ENCODE assay signal across 8 cellular contexts in the genomic region with DNA sequence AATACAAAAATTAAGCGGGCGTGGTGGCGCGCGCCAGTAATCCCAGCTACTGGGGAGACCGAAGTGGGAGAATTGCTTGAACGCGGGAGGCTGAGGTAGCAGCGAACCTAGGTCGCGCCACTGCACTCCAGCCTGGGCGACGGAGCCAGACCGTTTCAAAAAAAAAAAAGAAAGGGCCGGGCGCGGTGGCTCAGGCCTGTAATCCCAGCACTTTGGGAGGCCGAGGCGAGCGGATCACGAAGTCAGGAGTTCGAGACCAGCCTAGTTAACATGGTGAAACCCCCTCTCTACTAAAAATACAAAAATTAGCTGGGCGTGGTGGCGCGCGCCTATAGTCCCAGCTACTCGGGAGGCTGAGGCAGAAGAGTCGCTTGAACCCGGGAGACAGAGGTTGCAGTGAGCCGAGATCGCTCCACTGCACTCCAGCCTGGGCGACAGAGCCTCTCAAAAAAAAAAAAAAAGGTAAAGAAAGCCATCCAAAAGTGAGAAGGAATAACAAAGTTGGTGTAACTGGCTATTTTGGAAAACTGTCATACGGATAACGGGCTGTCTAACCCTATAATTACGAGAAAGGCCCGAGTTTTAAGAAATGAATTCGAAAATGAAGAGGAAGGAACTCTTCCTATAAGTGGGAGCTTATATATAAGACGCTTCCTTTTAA. TPM values are rescaled to one million over a fixed set of nuclear protein-coding genes. Genes with fewer than 3 reads are reported as not detected.
DNase-seq lines count a peak whose midpoint lies in the region; ATAC-seq, FAIRE-seq and TF ChIP-seq lines count a peak whose summit lies in the region.
"Not testable (repeated sequence)": the region's sequence is repeated elsewhere in the genome, so short reads cannot be mapped to it uniquely, and the experiment has no call there.

No MANE protein-coding gene starts in this region.

- H3K4me3 ChIP-seq in BE2C (ENCODE audit: low read depth, low read length) = peak overlapping the region; percentile 88
- H3K4me3 ChIP-seq in HUES48 (ENCODE audit: low read depth, low read length) = peak overlapping the region; percentile 86
- peak overlapping the region; percentile 97 for H3K4me3 ChIP-seq in adipocyte (ENCODE audit: low read length)
- H3K4me3 ChIP-seq in endodermal cell (ENCODE audit: low read length) = peak overlapping the region; percentile 96
- H3K4me3 ChIP-seq in keratinocyte (ENCODE audit: control insufficient read depth in 2 of 3, extremely low read depth in 1 of 3, insufficient read depth in 2 of 3, low read depth in 1 of 3, low read length in 3 of 3) = peak overlapping the region in 2 of 3 experiments; percentile 89 to 93
- peak overlapping the region; percentile 93 for H3K4me3 ChIP-seq in neuron (ENCODE audit: low read length)

- peak overlapping the region; percentile 74 for H3K4me2 ChIP-seq in keratinocyte (ENCODE audit: control insufficient read depth, extremely low read depth, insufficient read depth, low read depth, low read length)

- peaks cover 27% of the 10 kb centered on the region for H3K4me1 Mint-ChIP-seq in T-helper 17 cell
- H3K4me1 Mint-ChIP-seq in endodermal cell = peaks cover 15% of the 10 kb centered on the region

- not testable (repeated sequence) for H3K4me1 ChIP-seq in BE2C; HUES48 (ENCODE audit: control insufficient read depth, insufficient read depth, low read length); endodermal cell (ENCODE audit: control insufficient read depth, insufficient read depth, low read length); keratinocyte (ENCODE audit: control insufficient read depth, extremely low read depth, insufficient read depth, low read length)
- peaks cover 38% of the 10 kb centered on the region for H3K4me1 ChIP-seq in adipocyte (ENCODE audit: control insufficient read depth, insufficient read depth, low read length)
- H3K4me1 ChIP-seq in neuron (ENCODE audit: insufficient read depth, low read length) = peaks cover 19% of the 10 kb centered on the region

- H4K20me1 ChIP-seq in keratinocyte (ENCODE audit: control insufficient read depth, extremely low read depth, insufficient read depth, low read length) = not testable (repeated sequence)

- H3K27ac ChIP-seq in HUES48 (ENCODE audit: low read depth, low read length) (peak overlapping the region; percentile 99), endodermal cell (ENCODE audit: low read depth, low read length) (peak overlapping the region; percentile 93), keratinocyte (ENCODE audit: control insufficient read depth, insufficient read depth, low read length) (peak overlapping the region; percentile 81), substantia nigra (ENCODE audit: low read depth, low read length, poor library complexity, severe bottlenecking) (peak overlapping the region; percentile 96)

- peaks cover 73% of the 10 kb centered on the region for H3K79me2 ChIP-seq in keratinocyte (ENCODE audit: control insufficient read depth, insufficient read depth, low read length)

- FAIRE-seq in keratinocyte (lab: Jason Lieb, UNC) = not testable (repeated sequence)

- TF ChIP-seq CTCF in BE2C (IDR thresholded peaks at IDR 0.05; ENCODE audit: low read depth, low read length); endodermal cell (conservative IDR thresholded peaks at IDR 0.05); keratinocyte (optimal IDR thresholded peaks at IDR 0.05 in 1 of 3, IDR thresholded peaks at IDR 0.05 in 1 of 3, conservative IDR thresholded peaks at IDR 0.05 in 1 of 3; ENCODE audit: extremely low read depth in 1 of 3, insufficient read depth in 2 of 3, low read length in 3 of 3): not testable (repeated sequence)

- not testable (repeated sequence) for DNase-seq in BE2C; T-helper 17 cell; adipocyte (ENCODE audit: low read depth); endodermal cell; keratinocyte (ENCODE audit: low read depth, low spot score)
- peak in 1 of 49 donors; percentile 10 for DNase-seq in substantia nigra (lab: John Stamatoyannopoulos, UW)

- not testable (repeated sequence) for H3K36me3 ChIP-seq in BE2C; HUES48 (ENCODE audit: control insufficient read depth, insufficient read depth, low read length); adipocyte (ENCODE audit: control insufficient read depth, insufficient read depth, low read length, severe bottlenecking); endodermal cell (ENCODE audit: control insufficient read depth, insufficient read depth, low read length); keratinocyte (ENCODE audit: control insufficient read depth in 2 of 2, extremely low read depth in 1 of 2, insufficient read depth in 2 of 2, low read length in 2 of 2); neuron (ENCODE audit: insufficient read depth, low read length)

- 89 to 90% methylated on average over 20 to 30 of the region's 38 CpGs for WGBS in endodermal cell (ENCODE audit: insufficient coverage in 1 of 2, insufficient read length in 1 of 2), 2 experiments

- H3K4me3 Mint-ChIP-seq in T-helper 17 cell (peak overlapping the region; percentile 94), endodermal cell (peak overlapping the region; percentile 97)

- not testable (repeated sequence) for H3K9me3 ChIP-seq in BE2C; HUES48 (ENCODE audit: control insufficient read depth, insufficient read depth, low read length); T-helper 17 cell (ENCODE audit: control insufficient read depth, low read length, poor library complexity, severe bottlenecking); adipocyte (ENCODE audit: control insufficient read depth, low read length); endodermal cell (ENCODE audit: control insufficient read depth, low read length); keratinocyte (ENCODE audit: control insufficient read depth, low read depth, low read length); neuron (ENCODE audit: low read length)

- not testable (repeated sequence) for H3K9me1 ChIP-seq in keratinocyte (ENCODE audit: control insufficient read depth, extremely low read depth, insufficient read depth, low read length)

- H3K36me3 Mint-ChIP-seq in T-helper 17 cell (ENCODE audit: low read depth); endodermal cell (ENCODE audit: low read depth): not testable (repeated sequence)

- dilution Hi-C loops in keratinocyte (cut with MboI; ENCODE audit: extremely low pct_ligation_motif_present, low sequenced_read_pairs) = not testable (repeated sequence)

- H3K27me3 Mint-ChIP-seq in T-helper 17 cell; endodermal cell (ENCODE audit: insufficient read depth): not testable (repeated sequence)

- H3K9ac ChIP-seq in HUES48 (ENCODE audit: low read depth, low read length) (peak overlapping the region; percentile 97), adipocyte (ENCODE audit: low read length) (peak overlapping the region; percentile 96), endodermal cell (ENCODE audit: extremely low read depth, low read length, poor library complexity, severe bottlenecking) (peak overlapping the region; percentile 86), keratinocyte (ENCODE audit: control insufficient read depth, extremely low read depth, insufficient read depth, low read length) (peak overlapping the region; percentile 92)

- H3K9me3 Mint-ChIP-seq in endodermal cell = not testable (repeated sequence)

- H3K27me3 ChIP-seq in BE2C; HUES48 (ENCODE audit: control insufficient read depth, insufficient read depth, low read length); adipocyte (replicated peaks; ENCODE audit: control insufficient read depth, insufficient read depth, low read length); endodermal cell (ENCODE audit: control insufficient read depth, insufficient read depth, low read length, poor library complexity, severe bottlenecking); keratinocyte (ENCODE audit: control insufficient read depth, extremely low read depth, insufficient read depth, low read length); neuron (ENCODE audit: insufficient read depth, low read length): not testable (repeated sequence)

- H2AFZ ChIP-seq in keratinocyte (ENCODE audit: control insufficient read depth, low read length) = peak overlapping the region; percentile 68
- peak overlapping the region; percentile 21 for H2AFZ ChIP-seq in neuron (ENCODE audit: low read depth, low read length)

- H3K27ac Mint-ChIP-seq in T-helper 17 cell (peak overlapping the region; percentile 94), endodermal cell (peak overlapping the region; percentile 98)

- not testable (repeated sequence) for ATAC-seq in T-helper 17 cell

RNA-seq across cellular contexts. Expression of a gene that starts 0.5 kb away (rescaled TPM):
- 14.3 TPM for polyA plus RNA-seq in BE2C (2012; ENCODE audit: insufficient read depth, insufficient read length, low read depth)
- 10 to 100 TPM; 54.5 to 69.0 TPM for total RNA-seq in T-helper 17 cell
- total RNA-seq in endodermal cell = 10 to 100 TPM; 41.1 to 57.0 TPM
- polyA plus RNA-seq in endodermal cell (2013, experiment 1 of 2) = 43.8 TPM
- 35.3 TPM for polyA plus RNA-seq in endodermal cell (2013, experiment 2 of 2)
- 17.0 to 30.4 TPM (median 21.5 TPM) in 3 replicates for polyA plus RNA-seq in keratinocyte
- 11.1 TPM for polyA plus RNA-seq in keratinocyte (2011; ENCODE audit: low read depth)
- polyA plus RNA-seq in keratinocyte (2011; cell fraction: cytosol; rRNA removed) = 6.8 and 9.4 TPM in 2 replicates
- polyA plus RNA-seq in keratinocyte (2011; cell fraction: nucleus; rRNA removed) = 117 and 146 TPM in 2 replicates
- polyA plus RNA-seq in keratinocyte (2012; ENCODE audit: low replicate concordance) = 10.9 and 31.9 TPM in 2 replicates
- 11.5 to 34.9 TPM (median 24.3 TPM) in 3 replicates for polyA minus RNA-seq in keratinocyte
- 6.1 TPM for polyA minus RNA-seq in keratinocyte (2011; cell fraction: cytosol; rRNA and poly(A)+ RNA removed)
- 25.9 and 41.9 TPM in 2 replicates for polyA minus RNA-seq in keratinocyte (2011; cell fraction: nucleus; rRNA and poly(A)+ RNA removed)

RNA-seq across cellular contexts. Expression of a gene that starts 1.1 kb away (rescaled TPM):
- polyA plus RNA-seq in BE2C (2012; ENCODE audit: insufficient read depth, insufficient read length, low read depth) = 39.1 TPM
- total RNA-seq in T-helper 17 cell = 100 to 1,000 TPM; 155 to 161 TPM
- 100 to 1,000 TPM; 112 to 141 TPM for total RNA-seq in endodermal cell
- polyA plus RNA-seq in endodermal cell (2013, experiment 1 of 2) = 84.3 TPM
- polyA plus RNA-seq in endodermal cell (2013, experiment 2 of 2) = 72.4 TPM
- polyA plus RNA-seq in keratinocyte = 58.2 to 80.9 TPM (median 59.8 TPM) in 3 replicates
- 109 TPM for polyA plus RNA-seq in keratinocyte (2011; ENCODE audit: low read depth)
- 46.0 and 53.2 TPM in 2 replicates for polyA plus RNA-seq in keratinocyte (2011; cell fraction: cytosol; rRNA removed)
- 87.5 and 91.6 TPM in 2 replicates for polyA plus RNA-seq in keratinocyte (2011; cell fraction: nucleus; rRNA removed)
- 44.2 and 49.1 TPM in 2 replicates for polyA plus RNA-seq in keratinocyte (2012; ENCODE audit: low replicate concordance)
- 160 to 225 TPM (median 176 TPM) in 3 replicates for polyA minus RNA-seq in keratinocyte
- polyA minus RNA-seq in keratinocyte (2011; cell fraction: cytosol; rRNA and poly(A)+ RNA removed) = 59.1 TPM
- polyA minus RNA-seq in keratinocyte (2011; cell fraction: nucleus; rRNA and poly(A)+ RNA removed) = 93.4 and 211 TPM in 2 replicates
